ENCODE assay signal across 8 cellular contexts in the genomic region with DNA sequence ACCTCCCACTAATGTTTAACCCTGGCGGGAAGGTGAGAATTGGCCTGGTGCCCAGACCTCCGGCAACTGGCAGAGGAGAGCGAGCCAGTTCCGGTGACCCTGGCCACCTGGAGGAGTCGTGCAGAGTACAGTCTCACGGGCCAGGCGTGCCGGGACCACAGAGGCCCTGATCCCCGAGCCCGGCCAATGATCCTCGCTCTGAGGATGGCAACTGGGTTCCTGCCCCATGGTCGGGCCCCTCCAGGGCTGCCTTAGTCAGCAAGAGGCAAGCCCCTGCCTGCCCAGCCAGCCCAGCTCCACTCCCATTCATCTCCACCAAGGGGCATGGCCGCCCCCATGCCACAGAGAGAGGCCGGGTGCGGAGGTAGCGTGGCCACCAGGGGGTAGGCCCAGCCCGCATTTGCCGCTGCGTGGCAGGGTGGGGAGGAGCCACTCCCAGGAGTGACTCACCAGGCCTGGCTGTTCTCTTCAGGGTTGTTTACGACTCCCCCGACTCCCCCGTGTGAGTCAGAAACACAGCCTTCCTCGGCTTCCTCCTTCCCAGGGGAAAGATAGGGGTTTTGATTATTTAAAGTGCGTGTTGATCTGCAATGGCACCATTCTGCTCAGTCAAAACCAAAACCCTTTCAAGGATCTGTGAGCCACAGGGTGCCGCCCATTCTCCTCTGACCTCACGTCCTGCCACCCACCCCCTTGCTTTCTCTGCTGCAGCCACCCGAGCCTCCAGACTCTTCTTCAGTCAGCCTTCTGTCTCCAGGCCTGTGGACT. TPM values are rescaled to one million over a fixed set of nuclear protein-coding genes. Genes with fewer than 3 reads are reported as not detected.
A peak's percentile ranks its signal among the peaks of the same experiment; 100 is the strongest.
DNase-seq lines count a peak whose midpoint lies in the region; ATAC-seq and FAIRE-seq lines count a peak whose summit lies in the region.

A gene with protein sequence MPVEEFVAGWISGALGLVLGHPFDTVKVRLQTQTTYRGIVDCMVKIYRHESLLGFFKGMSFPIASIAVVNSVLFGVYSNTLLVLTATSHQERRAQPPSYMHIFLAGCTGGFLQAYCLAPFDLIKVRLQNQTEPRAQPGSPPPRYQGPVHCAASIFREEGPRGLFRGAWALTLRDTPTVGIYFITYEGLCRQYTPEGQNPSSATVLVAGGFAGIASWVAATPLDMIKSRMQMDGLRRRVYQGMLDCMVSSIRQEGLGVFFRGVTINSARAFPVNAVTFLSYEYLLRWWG (minus strand): TSS at position 611 of the 768 bp plus-strand sequence. CDS start 695 bp downstream, outside the sequence.

- FAIRE-seq in GM18507 (lab: Jason Lieb, UNC): peak; percentile 94

- H3K36me3 Mint-ChIP-seq in T-helper 1 cell treated with Interleukin-12 subunit alpha and Interleukin-12 subunit beta and Interleukin-4 antibody, amounts not matched to agents 30 μg/mL and 1 μg/mL, for 36 hours (ENCODE audit: low read depth): no peaks in the 10 kb centered on the region

- intact Hi-C loops in left ventricle myocardium superior (cut with micrococcal nuclease): no loop called here

- peak within 1 kb of the TSS; percentile 100 for H3K27ac Mint-ChIP-seq in T-helper 1 cell treated with Interleukin-12 subunit alpha and Interleukin-12 subunit beta and Interleukin-4 antibody, amounts not matched to agents 30 μg/mL and 1 μg/mL, for 36 hours

- peak within 1 kb of the TSS; percentile 89 for H3K4me3 Mint-ChIP-seq in T-helper 1 cell treated with Interleukin-12 subunit alpha and Interleukin-12 subunit beta and Interleukin-4 antibody, amounts not matched to agents 30 μg/mL and 1 μg/mL, for 36 hours

- DNase-seq in GM18507 (ENCODE audit: extremely low spot score, insufficient read length, low read depth): peak; percentile 47
- peak; percentile 71 to 73 for DNase-seq in NCI-H187 (lab: John Stamatoyannopoulos, UW)
- DNase-seq in amniotic epithelial cell (ENCODE audit: low read depth): peak; percentile 99
- peak; percentile 94 for DNase-seq in left ventricle myocardium superior
- DNase-seq in retina: peak; percentile 81
- no peak for DNase-seq in epidermal melanocyte (ENCODE audit: insufficient read length, low spot score)

- peaks cover 37% of the 10 kb centered on the region for H3K4me1 Mint-ChIP-seq in T-helper 1 cell treated with Interleukin-12 subunit alpha and Interleukin-12 subunit beta and Interleukin-4 antibody, amounts not matched to agents 30 μg/mL and 1 μg/mL, for 36 hours (ENCODE audit: low read depth)

- no peaks in the 10 kb centered on the region for H3K9me3 Mint-ChIP-seq in T-helper 1 cell treated with Interleukin-12 subunit alpha and Interleukin-12 subunit beta and Interleukin-4 antibody, amounts not matched to agents 30 μg/mL and 1 μg/mL, for 36 hours

- ATAC-seq in HG02943 (IDR thresholded peaks at IDR 0.05; ENCODE audit: low read depth, unreplicated experiment) (peak; percentile 59), left ventricle myocardium superior (peak; percentile 91)

- no peaks in the 10 kb centered on the region for H3K27me3 Mint-ChIP-seq in T-helper 1 cell treated with Interleukin-12 subunit alpha and Interleukin-12 subunit beta and Interleukin-4 antibody, amounts not matched to agents 30 μg/mL and 1 μg/mL, for 36 hours (ENCODE audit: low read depth)

RNA-seq across cellular contexts. Expression of the gene that starts here (rescaled TPM):
- total RNA-seq in left ventricle myocardium superior: 4.6 TPM
